In the genomic region with DNA sequence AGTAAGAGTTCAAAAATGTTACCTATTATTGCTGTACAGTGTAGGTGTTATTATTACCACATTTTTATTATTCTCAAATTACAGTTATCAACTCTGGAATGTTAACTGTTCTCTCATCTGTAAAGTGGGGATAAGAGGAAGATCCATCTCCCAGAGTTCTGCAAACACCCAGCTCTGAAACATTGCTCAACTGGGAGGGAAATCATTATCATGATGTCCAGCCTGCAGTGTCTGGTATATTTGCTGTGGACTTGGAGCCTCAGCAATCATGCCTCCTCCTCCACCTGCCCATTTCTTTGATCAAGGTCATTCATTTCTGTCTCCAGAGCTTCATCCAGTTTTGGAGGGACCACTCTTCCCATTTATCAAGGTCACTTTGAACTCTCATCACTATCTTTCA, we compare ENCODE assay signal across 9 cellular contexts. TPM values are rescaled to one million over a fixed set of nuclear protein-coding genes. Genes with fewer than 3 reads are reported as not detected.
"Had no signal": no experiment of that assay in that cellular context is flagged by ENCODE, and none has a peak within 500 bp of the region (broad histone marks: within the 10 kb centered on the region; RNA-seq: fewer than 3 reads in every experiment).

No MANE protein-coding gene starts in this region.

- FAIRE-seq: G401.6, GM12878, GM12891, GM12892, GM18507, GM19239 had no signal

- DNase-seq: GDM1, GF-D8 had no signal

- ATAC-seq: GM12878 had no signal

- H3K4me3 ChIP-seq: GM12878 had no signal

RNA-seq across cellular contexts. Expression of gene C8A, which starts 39.4 kb away (rescaled TPM):
- total RNA-seq: G401, GM12878 had no signal
- polyA plus RNA-seq: GM12878 had no signal
